ENCODE assay signal across 23 cellular contexts in genomic region chr13:112131081-112131739, GRCh38.
"Had no signal": no experiment of that assay in that cellular context is flagged by ENCODE, and none has a peak within 500 bp of the region (broad histone marks: within the 10 kb centered on the region; RNA-seq: fewer than 3 reads in every experiment).

No MANE protein-coding gene starts in this region.

- H3K36me3 Mint-ChIP-seq: activated naive CD4-positive, alpha-beta T cell treated with anti-CD3 and anti-CD28 coated beads, Interleukin-2, amount 50 U/mL, for 72 hours; immature natural killer cell; naive thymus-derived CD8-positive, alpha-beta T cell had no signal

- H3K9me3 Mint-ChIP-seq: activated CD8-positive, alpha-beta T cell treated with anti-CD3 and anti-CD28 coated beads for 36 hours; activated naive CD4-positive, alpha-beta T cell treated with anti-CD3 and anti-CD28 coated beads, Interleukin-2, amount 50 U/mL, for 72 hours; activated T-cell treated with anti-CD3 and anti-CD28 coated beads, Interleukin-2, amount 50 U/mL, for 4 hours; activated T-helper 17 cell treated with anti-CD3 and anti-CD28 coated beads, Interleukin-2, amount 50 U/mL, for 72 hours; immature natural killer cell; stimulated activated naive CD8-positive, alpha-beta T cell treated with anti-CD3 and anti-CD28 coated beads, Interleukin-15, Interleukin-2, amounts not matched to agents 100 ng/mL and 50 ng/mL, for 24 hours had no signal

- H3K4me3 ChIP-seq: esophagus muscularis mucosa, heart left ventricle, right lobe of liver, thyroid gland had no signal

- H3K27me3 ChIP-seq: foreskin keratinocyte, right lobe of liver, thyroid gland had no signal

- FAIRE-seq: urothelium cell line had no signal

- H3K4me3 Mint-ChIP-seq: activated CD8-positive, alpha-beta T cell treated with anti-CD3 and anti-CD28 coated beads for 36 hours; activated T-cell treated with anti-CD3 and anti-CD28 coated beads, Interleukin-2, amount 50 U/mL, for 4 hours; activated T-helper 17 cell treated with anti-CD3 and anti-CD28 coated beads, Interleukin-2, amount 50 U/mL, for 72 hours; immature natural killer cell; naive thymus-derived CD8-positive, alpha-beta T cell; stimulated activated naive CD8-positive, alpha-beta T cell treated with anti-CD3 and anti-CD28 coated beads, Interleukin-15, Interleukin-2, amounts not matched to agents 100 ng/mL and 50 ng/mL, for 24 hours had no signal

- H3K36me3 ChIP-seq: esophagus muscularis mucosa, heart left ventricle, right lobe of liver, thyroid gland had no signal

- H3K27ac ChIP-seq: esophagus muscularis mucosa, foreskin keratinocyte, heart left ventricle, right lobe of liver, thyroid gland had no signal

- H3K4me1 Mint-ChIP-seq: activated T-helper 17 cell treated with anti-CD3 and anti-CD28 coated beads, Interleukin-2, amount 50 U/mL, for 72 hours; immature natural killer cell had no signal

- ATAC-seq: activated CD8-positive, alpha-beta T cell treated with anti-CD3 and anti-CD28 coated beads for 36 hours; activated naive CD4-positive, alpha-beta T cell treated with anti-CD3 and anti-CD28 coated beads, Interleukin-2, amount 50 U/mL, for 72 hours; activated T-cell treated with anti-CD3 and anti-CD28 coated beads, Interleukin-2, amount 50 U/mL, for 4 hours; activated T-helper 17 cell treated with anti-CD3 and anti-CD28 coated beads, Interleukin-2, amount 50 U/mL, for 72 hours; foreskin keratinocyte; heart left ventricle; naive thymus-derived CD8-positive, alpha-beta T cell; right lobe of liver had no signal

- H3K4me1 ChIP-seq: foreskin keratinocyte, heart left ventricle, right lobe of liver had no signal

- H3K9me3 ChIP-seq: esophagus muscularis mucosa, heart left ventricle, right lobe of liver, thyroid gland had no signal

- H3K27ac Mint-ChIP-seq: activated CD8-positive, alpha-beta T cell treated with anti-CD3 and anti-CD28 coated beads for 36 hours; activated naive CD4-positive, alpha-beta T cell treated with anti-CD3 and anti-CD28 coated beads, Interleukin-2, amount 50 U/mL, for 72 hours; activated T-helper 17 cell treated with anti-CD3 and anti-CD28 coated beads, Interleukin-2, amount 50 U/mL, for 72 hours; immature natural killer cell; naive thymus-derived CD8-positive, alpha-beta T cell; stimulated activated naive CD8-positive, alpha-beta T cell treated with anti-CD3 and anti-CD28 coated beads, Interleukin-15, Interleukin-2, amounts not matched to agents 100 ng/mL and 50 ng/mL, for 24 hours had no signal

- DNase-seq: activated CD4-positive, alpha-beta T cell treated with anti-CD3 and anti-CD28 coated beads, Interleukin-2, amount 50 U/mL, for 1 hour; activated CD4-positive, CD25-positive, alpha-beta regulatory T cell treated with anti-CD3 and anti-CD28 coated beads, Interleukin-2, amount 50 U/mL, for 72 hours; activated CD8-positive, alpha-beta T cell treated with anti-CD3 and anti-CD28 coated beads for 36 hours; activated naive CD4-positive, alpha-beta T cell; activated T-cell treated with anti-CD3 and anti-CD28 coated beads, Interleukin-2, amount 50 U/mL, for 4 hours; cerebellar nuclear complex; cortex of kidney; foreskin keratinocyte; heart left ventricle; hypothalamus; immature natural killer cell; naive thymus-derived CD8-positive, alpha-beta T cell; right lobe of liver; stimulated activated CD4-positive, alpha-beta T cell treated with anti-CD3 and anti-CD28 coated beads, Interleukin-12 subunit alpha, Interleukin-12 subunit beta, amount 100 ng/mL, for 4 hours; stimulated activated CD4-positive, alpha-beta T cell treated with anti-CD3 and anti-CD28 coated beads, Interleukin-4, amount 100 ng/mL, for 1 hour; substantia nigra; T-helper 2 cell had no signal
